ENCODE assay signal across 9 cellular contexts in the genomic region with DNA sequence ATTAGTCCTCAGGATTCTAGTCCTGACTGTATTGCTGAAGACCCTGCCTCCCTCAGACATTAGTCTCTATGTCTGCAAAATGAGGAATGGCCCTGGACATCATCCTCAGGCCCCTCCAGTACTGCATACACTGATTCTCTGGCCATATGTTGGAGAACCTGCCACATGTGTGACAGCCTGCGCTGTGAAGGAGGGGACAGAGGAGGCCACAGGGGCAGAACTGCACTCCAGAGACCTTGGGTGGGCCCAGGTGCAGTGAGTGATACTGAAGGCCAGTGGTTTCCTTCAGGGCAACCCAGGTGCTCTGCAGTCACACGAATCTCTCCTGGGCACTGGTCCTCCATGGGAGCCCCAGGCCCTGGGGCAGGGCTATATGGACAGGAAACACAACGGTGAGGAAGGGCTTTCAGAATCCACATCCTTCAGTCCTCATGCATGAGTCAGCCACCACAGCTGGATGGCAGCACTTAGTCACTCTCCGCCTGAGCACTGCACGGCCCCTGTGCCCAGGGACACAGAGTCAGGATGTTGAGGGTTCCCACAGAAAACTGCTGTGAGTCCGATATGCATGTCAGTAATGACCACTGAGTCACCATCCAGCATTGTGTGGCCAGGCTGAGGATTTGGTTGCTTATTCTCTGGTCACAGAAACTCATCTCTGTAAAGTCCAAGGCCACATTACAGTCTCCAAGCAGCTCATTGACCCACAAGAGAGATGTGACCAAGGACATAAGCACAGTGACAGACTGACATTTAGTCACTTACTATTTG. TPM values are rescaled to one million over a fixed set of nuclear protein-coding genes. Genes with fewer than 3 reads are reported as not detected.
DNase-seq lines count a peak whose midpoint lies in the region; ATAC-seq and TF ChIP-seq lines count a peak whose summit lies in the region.
"Had no signal": no experiment of that assay in that cellular context is flagged by ENCODE, and none has a peak within 500 bp of the region (broad histone marks: within the 10 kb centered on the region; RNA-seq: fewer than 3 reads in every experiment).

No MANE protein-coding gene starts in this region.

- no peaks in the 10 kb centered on the region for H3K9me3 ChIP-seq in stomach

- intact Hi-C loops in stomach (cut with DNase I; ENCODE audit: low total_unique reads): no loop called here

- ATAC-seq in HG02588 (IDR thresholded peaks at IDR 0.05; ENCODE audit: unreplicated experiment): peak; percentile 55
- peak; percentile 96 for ATAC-seq in SK-N-SH treated with all-trans-retinoic acid at 6 μM for 48 hours

- H3K27ac ChIP-seq in stomach: no peak overlapping the region
- H3K27ac ChIP-seq: SK-N-MC had no signal

- no peak for TF ChIP-seq EP300 in stomach (IDR thresholded peaks at IDR 0.05)

- H3K36me3 ChIP-seq in stomach: no peaks in the 10 kb centered on the region

- peak in 1 of 7 experiments; percentile 18 for TF ChIP-seq CTCF in stomach (IDR thresholded peaks at IDR 0.05)

- DNase-seq in GM03348 (ENCODE audit: low spot score) (peak; percentile 89), fibroblast of peridontal ligament (ENCODE audit: extremely low read depth) (peak; percentile 84), GM19238 (ENCODE audit: insufficient read length, low spot score) (no peak), stomach (no peak), germinal center (ENCODE audit: low spot score) (no peak)
- peak; percentile 13 for DNase-seq in stimulated activated CD4-positive, alpha-beta T cell treated with anti-CD3 and anti-CD28 coated beads, Interleukin-4, amount 100 ng/mL, for 24 hours

- 66 to 80% (median 68%) methylated on average over 4 to 6 of the region's 6 CpGs for WGBS in stomach, 5 donors

- H3K27me3 ChIP-seq in stomach: no peaks in the 10 kb centered on the region

- no peak overlapping the region for H3K4me3 ChIP-seq in stomach
- H3K4me3 ChIP-seq: SK-N-MC had no signal

- no peak for TF ChIP-seq POLR2A in stomach (IDR thresholded peaks at IDR 0.05)

- peaks cover 0 to 36% (median 12%) of the 10 kb centered on the region in 4 donors for H3K4me1 ChIP-seq in stomach

TF ChIP-seq in SK-N-SH treated with all-trans-retinoic acid at 6 μM for 48 hours, 23 proteins besides CTCF, POLR2A, EP300 and RAD21:
- TF ChIP-seq OSR1 (CRISPR knock-in tag; IDR thresholded peaks at IDR 0.05) (no peak), PPARA (CRISPR knock-in tag; IDR thresholded peaks at IDR 0.05; ENCODE audit: borderline replicate concordance) (no peak), BACH2 (CRISPR knock-in tag; IDR thresholded peaks at IDR 0.05; ENCODE audit: borderline replicate concordance) (no peak), GLIS3 (CRISPR knock-in tag; IDR thresholded peaks at IDR 0.05) (no peak), SNAI2 (CRISPR knock-in tag; IDR thresholded peaks at IDR 0.05) (no peak)
- TF ChIP-seq, protein P1, sequence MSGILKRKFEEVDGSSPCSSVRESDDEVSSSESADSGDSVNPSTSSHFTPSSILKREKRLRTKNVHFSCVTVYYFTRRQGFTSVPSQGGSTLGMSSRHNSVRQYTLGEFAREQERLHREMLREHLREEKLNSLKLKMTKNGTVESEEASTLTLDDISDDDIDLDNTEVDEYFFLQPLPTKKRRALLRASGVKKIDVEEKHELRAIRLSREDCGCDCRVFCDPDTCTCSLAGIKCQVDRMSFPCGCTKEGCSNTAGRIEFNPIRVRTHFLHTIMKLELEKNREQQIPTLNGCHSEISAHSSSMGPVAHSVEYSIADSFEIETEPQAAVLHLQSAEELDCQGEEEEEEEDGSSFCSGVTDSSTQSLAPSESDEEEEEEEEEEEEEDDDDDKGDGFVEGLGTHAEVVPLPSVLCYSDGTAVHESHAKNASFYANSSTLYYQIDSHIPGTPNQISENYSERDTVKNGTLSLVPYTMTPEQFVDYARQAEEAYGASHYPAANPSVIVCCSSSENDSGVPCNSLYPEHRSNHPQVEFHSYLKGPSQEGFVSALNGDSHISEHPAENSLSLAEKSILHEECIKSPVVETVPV (CRISPR knock-in tag; IDR thresholded peaks at IDR 0.05): no peak
TF ChIP-seq in SK-N-SH treated with all-trans-retinoic acid at 6 μM for 48 hours: peak in this region for 0.

RNA-seq across cellular contexts. Expression of a gene that starts 39.7 kb away (rescaled TPM):
- 10 to 100 TPM; 47.1 to 82.1 (median 59.5) TPM for total RNA-seq in stomach
- 10 to 100 TPM; 11.2 to 18.1 (median 15.3) TPM for polyA plus RNA-seq in stomach

Comparison
In these comparisons a context has a peak if more than half of its experiments do, and no peak if none do; other contexts are left out.
1. DNase-seq: peak in GM03348 (single experiment), fibroblast of peridontal ligament (single experiment) and stimulated activated CD4-positive, alpha-beta T cell treated with anti-CD3 and anti-CD28 coated beads, Interleukin-4, amount 100 ng/mL, for 24 hours (single experiment); none in GM19238 (single experiment), stomach (single experiment) and germinal center (single experiment).